ENCODE assay signal across 8 cellular contexts in the genomic region with DNA sequence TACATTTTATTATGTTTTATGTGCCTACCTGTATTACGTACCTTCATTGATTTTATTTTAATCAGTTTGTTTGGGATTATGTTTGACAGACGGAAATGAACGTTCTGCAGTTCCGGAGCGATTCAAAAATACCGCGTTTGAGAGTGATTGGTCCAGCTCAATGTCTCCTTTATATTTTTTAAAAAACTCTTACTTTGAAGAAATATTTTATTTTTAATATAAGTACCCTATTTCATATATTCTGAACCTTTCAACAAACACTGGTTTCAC.
A peak's percentile ranks its signal among the peaks of the same experiment; 100 is the strongest.
DNase-seq lines count a peak whose midpoint lies in the region; ATAC-seq and TF ChIP-seq lines count a peak whose summit lies in the region.

No MANE protein-coding gene starts in this region.

- H3K27me3 Mint-ChIP-seq in activated CD4-positive, alpha-beta memory T cell treated with anti-CD3 and anti-CD28 coated beads, Interleukin-2, amount 10 ng/mL, durations not matched to agents 7 days and 5 days = no peaks in the 10 kb centered on the region

- DNase-seq in AG08395 (ENCODE audit: low spot score) = peak; percentile 14
- peak; percentile 52 for DNase-seq in activated CD4-positive, alpha-beta memory T cell treated with anti-CD3 and anti-CD28 coated beads, Interleukin-2, amount 10 ng/mL, durations not matched to agents 7 days and 5 days
- no peak for DNase-seq in fibroblast of villous mesenchyme (ENCODE audit: low read depth)
- no peak for DNase-seq in prostate gland (ENCODE audit: low spot score)
- DNase-seq in HEK293T (ENCODE audit: extremely low spot score) = no peak

- peak overlapping the region; percentile 72 for H3K4me3 ChIP-seq in fibroblast of villous mesenchyme (ENCODE audit: low read depth, low read length)
- peak overlapping the region; percentile 30 to 32 for H3K4me3 ChIP-seq in prostate gland

- H3K9me3 Mint-ChIP-seq in activated CD4-positive, alpha-beta memory T cell treated with anti-CD3 and anti-CD28 coated beads, Interleukin-2, amount 10 ng/mL, durations not matched to agents 7 days and 5 days = no peaks in the 10 kb centered on the region

- no peak for TF ChIP-seq CTCF in fibroblast of villous mesenchyme (IDR thresholded peaks at IDR 0.05; ENCODE audit: insufficient read depth, low read depth, low read length)
- TF ChIP-seq CTCF in prostate gland (IDR thresholded peaks at IDR 0.05) = no peak

- POLR2A ChIA-PET in activated CD4-positive, alpha-beta memory T cell treated with anti-CD3 and anti-CD28 coated beads, Interleukin-2, amount 10 ng/mL, durations not matched to agents 7 days and 5 days (lab: Charles Lee) = interaction anchor here (0.8 to 4.1 kb wide), 38 partner anchors 20 to 1643 kb away, joined by 3 to 51 read pairs (median 8); a partner anchor contains a TSS
- POLR2A ChIA-PET in HEK293T (lab: Yijun Ruan, JAX) = interaction anchor here (0.7 to 4.2 kb wide), 35 partner anchors 9 to 1642 kb away, joined by 3 to 48 read pairs (median 6); a partner anchor contains a TSS

- CTCF ChIA-PET in activated CD4-positive, alpha-beta memory T cell treated with anti-CD3 and anti-CD28 coated beads, Interleukin-2, amount 10 ng/mL, durations not matched to agents 7 days and 5 days (lab: Charles Lee) = interaction anchor here (0.7 to 3.8 kb wide), 22 partner anchors 9 to 224 kb away, joined by 3 to 48 read pairs (median 4); a partner anchor contains a TSS
- CTCF ChIA-PET in HEK293T (lab: Yijun Ruan, JAX) = interaction anchor here (0.6 to 1.3 kb wide), 9 partner anchors 9 to 287 kb away, joined by 3 to 7 read pairs (median 3); a partner anchor contains a TSS

- H3K36me3 ChIP-seq in prostate gland = no peaks in the 10 kb centered on the region

- peak overlapping the region; percentile 93 for H3K27ac Mint-ChIP-seq in activated CD4-positive, alpha-beta memory T cell treated with anti-CD3 and anti-CD28 coated beads, Interleukin-2, amount 10 ng/mL, durations not matched to agents 7 days and 5 days

- peak overlapping the region; percentile 62 to 74 for H3K27ac ChIP-seq in prostate gland

- peak; percentile 8 for ATAC-seq in GM21619 (IDR thresholded peaks at IDR 0.05; ENCODE audit: unreplicated experiment)
- ATAC-seq in GM19351 (IDR thresholded peaks at IDR 0.05; ENCODE audit: unreplicated experiment) = no peak
- no peak for ATAC-seq in GM18861 (IDR thresholded peaks at IDR 0.05; ENCODE audit: unreplicated experiment)

- H3K9me3 ChIP-seq in prostate gland = no peaks in the 10 kb centered on the region

- H3K4me3 Mint-ChIP-seq in activated CD4-positive, alpha-beta memory T cell treated with anti-CD3 and anti-CD28 coated beads, Interleukin-2, amount 10 ng/mL, durations not matched to agents 7 days and 5 days = peak overlapping the region; percentile 90

- H3K27me3 ChIP-seq in prostate gland (replicated peaks; ENCODE audit: insufficient read depth) = no peaks in the 10 kb centered on the region

- H3K4me1 Mint-ChIP-seq in activated CD4-positive, alpha-beta memory T cell treated with anti-CD3 and anti-CD28 coated beads, Interleukin-2, amount 10 ng/mL, durations not matched to agents 7 days and 5 days = peaks cover 42% of the 10 kb centered on the region

- peaks cover 19% of the 10 kb centered on the region for H3K36me3 Mint-ChIP-seq in activated CD4-positive, alpha-beta memory T cell treated with anti-CD3 and anti-CD28 coated beads, Interleukin-2, amount 10 ng/mL, durations not matched to agents 7 days and 5 days (ENCODE audit: low read depth)

- intact Hi-C loops in prostate gland (cut with DNase I) = no loop called here

- WGBS in prostate gland = under 1% methylated on average over 7 of the region's 7 CpGs

- no peaks in the 10 kb centered on the region for H3K4me1 ChIP-seq in prostate gland (replicated peaks)

- TF ChIP-seq POLR2A in prostate gland (IDR thresholded peaks at IDR 0.05) = no peak

TF ChIP-seq in HEK293T, 16 proteins besides CTCF, POLR2A, EP300 and RAD21:
- TF ChIP-seq CTBP1 (IDR thresholded peaks at IDR 0.05; ENCODE audit: borderline replicate concordance) = no peak
- TF ChIP-seq SUZ12 (IDR thresholded peaks at IDR 0.05) = no peak
- no peak for TF ChIP-seq ZNF384 (IDR thresholded peaks at IDR 0.05)
- TF ChIP-seq TARDBP (IDR thresholded peaks at IDR 0.05) = no peak
- no peak for TF ChIP-seq FOXM1 (IDR thresholded peaks at IDR 0.05; ENCODE audit: borderline replicate concordance)
- TF ChIP-seq, protein P1, sequence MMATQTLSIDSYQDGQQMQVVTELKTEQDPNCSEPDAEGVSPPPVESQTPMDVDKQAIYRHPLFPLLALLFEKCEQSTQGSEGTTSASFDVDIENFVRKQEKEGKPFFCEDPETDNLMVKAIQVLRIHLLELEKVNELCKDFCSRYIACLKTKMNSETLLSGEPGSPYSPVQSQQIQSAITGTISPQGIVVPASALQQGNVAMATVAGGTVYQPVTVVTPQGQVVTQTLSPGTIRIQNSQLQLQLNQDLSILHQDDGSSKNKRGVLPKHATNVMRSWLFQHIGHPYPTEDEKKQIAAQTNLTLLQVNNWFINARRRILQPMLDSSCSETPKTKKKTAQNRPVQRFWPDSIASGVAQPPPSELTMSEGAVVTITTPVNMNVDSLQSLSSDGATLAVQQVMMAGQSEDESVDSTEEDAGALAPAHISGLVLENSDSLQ (IDR thresholded peaks at IDR 0.05) = no peak
- no peak for TF ChIP-seq ELF4 (IDR thresholded peaks at IDR 0.05)
- no peak for TF ChIP-seq NFRKB (IDR thresholded peaks at IDR 0.05)
- no peak for TF ChIP-seq SP1 (IDR thresholded peaks at IDR 0.05)
- no peak for TF ChIP-seq L3MBTL2 (conservative IDR thresholded peaks at IDR 0.05)
- no peak for TF ChIP-seq FOXA1 (IDR thresholded peaks at IDR 0.05)
- TF ChIP-seq BHLHE40 (IDR thresholded peaks at IDR 0.05; ENCODE audit: borderline replicate concordance) = no peak
- TF ChIP-seq FOXK2 (IDR thresholded peaks at IDR 0.05) = no peak
- no peak for TF ChIP-seq LEF1 (IDR thresholded peaks at IDR 0.05; ENCODE audit: borderline replicate concordance)
- TF ChIP-seq ARNT (IDR thresholded peaks at IDR 0.05) = no peak
- TF ChIP-seq HDGF (IDR thresholded peaks at IDR 0.05; ENCODE audit: borderline replicate concordance) = no peak

Comparison
In these comparisons a context has a peak if more than half of its experiments do, and no peak if none do; other contexts are left out.
1. DNase-seq: peak in AG08395 (single experiment) and activated CD4-positive, alpha-beta memory T cell treated with anti-CD3 and anti-CD28 coated beads, Interleukin-2, amount 10 ng/mL, durations not matched to agents 7 days and 5 days (single experiment); none in fibroblast of villous mesenchyme (single experiment), prostate gland (single experiment) and HEK293T (single experiment).